Comparison of ENCODE assay signal across 8 cellular contexts in the genomic region with DNA sequence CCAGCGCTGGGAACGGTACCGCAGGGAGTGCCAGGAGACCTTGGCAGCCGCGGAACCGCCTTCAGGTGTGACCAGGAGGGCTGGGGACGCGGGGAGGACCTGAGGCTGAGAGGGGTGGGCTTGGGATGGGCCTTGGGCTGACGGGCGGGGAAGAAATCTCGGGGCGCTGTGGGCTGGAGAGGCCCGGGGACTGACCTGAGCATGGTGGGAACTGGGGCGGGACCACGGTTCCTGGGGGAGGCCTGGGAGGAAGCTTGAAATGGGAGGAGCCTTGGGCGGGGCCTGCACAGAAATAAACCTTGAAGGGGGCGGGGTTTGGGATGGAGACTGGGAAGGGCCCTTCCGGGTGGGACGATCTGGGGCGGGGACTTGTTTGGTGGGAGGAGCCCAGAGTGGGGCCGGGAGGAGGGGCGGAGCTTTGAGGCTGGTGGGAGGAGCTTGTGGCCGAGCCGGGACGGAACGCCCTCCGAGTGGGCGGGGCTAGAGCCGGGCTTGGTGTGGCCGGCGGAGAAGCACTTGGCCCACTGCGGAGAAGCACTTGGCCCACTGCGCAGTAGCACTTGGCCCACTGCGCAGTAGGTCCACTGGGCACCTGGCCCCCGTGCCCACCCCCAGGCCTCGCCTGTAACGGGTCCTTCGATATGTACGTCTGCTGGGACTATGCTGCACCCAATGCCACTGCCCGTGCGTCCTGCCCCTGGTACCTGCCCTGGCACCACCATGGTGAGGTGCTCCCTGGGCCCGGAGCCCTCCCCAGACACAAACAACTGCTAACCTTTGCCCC. TPM values are rescaled to one million over a fixed set of nuclear protein-coding genes. Genes with fewer than 3 reads are reported as not detected.
DNase-seq lines count a peak whose midpoint lies in the region; ATAC-seq, FAIRE-seq and TF ChIP-seq lines count a peak whose summit lies in the region.

No MANE protein-coding gene starts in this region.

- peaks cover 38 to 97% (median 72%) of the 10 kb centered on the region in 3 donors for H3K27me3 ChIP-seq in sigmoid colon

- H3K4me3 ChIP-seq in GM08714 (ENCODE audit: low read length) (peak overlapping the region; percentile 85; the same call in 1 of the 2 replicates), HEK293 (ENCODE audit: low read depth, low read length) (no peak overlapping the region), sigmoid colon (no peak overlapping the region)

- H3K36me3 Mint-ChIP-seq in natural killer cell = no peaks in the 10 kb centered on the region

- H3K4me1 Mint-ChIP-seq in natural killer cell = peaks cover 31 to 41% of the 10 kb centered on the region in 2 donors

- DNase-seq in NCI-H526 (lab: John Stamatoyannopoulos, UW) (peak; percentile 45 to 91), fibroblast of the conjunctiva (ENCODE audit: low read depth) (peak; percentile 57), natural killer cell (peak; percentile 72), urothelium cell line (ENCODE audit: low spot score) (peak; percentile 49), sigmoid colon (no peak)
- peak; percentile 85 to 88 for DNase-seq in activated T-cell treated with anti-CD3 and anti-CD28 coated beads, Interleukin-2, amount 50 U/mL, for 48 hours

- WGBS in sigmoid colon, 2 donors = 5 to 12% methylated on average over 42 of the region's 42 CpGs

- no peaks in the 10 kb centered on the region for H3K9me3 Mint-ChIP-seq in natural killer cell

- H3K36me3 ChIP-seq in HEK293 (ENCODE audit: control insufficient read depth in 2 of 2, insufficient read depth in 1 of 2, low read length in 2 of 2) = no peaks in the 10 kb centered on the region; a peak in 1 of 3 replicates
- no peaks in the 10 kb centered on the region for H3K36me3 ChIP-seq in sigmoid colon

- H3K27me3 Mint-ChIP-seq in natural killer cell (ENCODE audit: low read depth in 2 of 2) = peaks cover 0 to 13% of the 10 kb centered on the region in 2 donors

- CTCF ChIA-PET in HEK293 (lab: Yijun Ruan, JAX) = interaction anchor here (0.6 to 4.8 kb wide), 6 partner anchors 10 to 231 kb away, joined by 3 to 31 read pairs (median 4); no protein-coding TSS in a partner anchor

- no peak for TF ChIP-seq CTCF in HEK293 (tag by site-specific recombination; IDR thresholded peaks at IDR 0.05)
- no peak for TF ChIP-seq CTCF in natural killer cell (IDR thresholded peaks at IDR 0.05)
- no peak for TF ChIP-seq CTCF in sigmoid colon (IDR thresholded peaks at IDR 0.05)

- intact Hi-C loops in natural killer cell (cut with micrococcal nuclease) = no loop called here
- intact Hi-C loops in sigmoid colon (cut with DNase I) = no loop called here

- TF ChIP-seq POLR2A in sigmoid colon (IDR thresholded peaks at IDR 0.05) = no peak

- H3K27ac Mint-ChIP-seq in natural killer cell = peak overlapping the region in 1 of 2 donors; percentile 69

- no peaks in the 10 kb centered on the region for H3K9me3 ChIP-seq in HEK293 (ENCODE audit: control insufficient read depth, insufficient read depth, low read depth, low read length)
- H3K9me3 ChIP-seq in sigmoid colon = no peaks in the 10 kb centered on the region

- no peak for FAIRE-seq in urothelium cell line (lab: Jason Lieb, UNC)

- POLR2A ChIA-PET in HEK293 (lab: Yijun Ruan, JAX) = interaction anchor here (0.6 to 1.0 kb wide), 5 partner anchors 9 to 45 kb away, joined by 3 to 6 read pairs (median 3); a partner anchor contains a TSS

- peaks cover 10% of the 10 kb centered on the region for H3K4me1 ChIP-seq in HEK293 (ENCODE audit: control insufficient read depth, insufficient read depth, low read length)
- peaks cover 0 to 27% (median 17%) of the 10 kb centered on the region in 4 donors for H3K4me1 ChIP-seq in sigmoid colon

- TF ChIP-seq EP300 in sigmoid colon (IDR thresholded peaks at IDR 0.05) = no peak

- peak; percentile 30 to 52 (median 45) for ATAC-seq in natural killer cell

- H3K27ac ChIP-seq in HEK293 (ENCODE audit: extremely low read depth, low read depth, low read length) (no peak overlapping the region), sigmoid colon (no peak overlapping the region)

- peak overlapping the region; percentile 88 for H3K4me3 Mint-ChIP-seq in natural killer cell

TF ChIP-seq in HEK293, 187 proteins besides CTCF, POLR2A, EP300 and RAD21 (continues in another document):
- TF ChIP-seq ZNF292 (tag by site-specific recombination; IDR thresholded peaks at IDR 0.05; ENCODE audit: borderline replicate concordance, low read depth) (no peak), ZNF324 (tag by site-specific recombination; IDR thresholded peaks at IDR 0.05) (no peak), KLF16 (tag by site-specific recombination; IDR thresholded peaks at IDR 0.05) (no peak), ZNF830 (tag by site-specific recombination; IDR thresholded peaks at IDR 0.05; ENCODE audit: low read depth) (no peak), ZNF48 (tag by site-specific recombination; IDR thresholded peaks at IDR 0.05) (no peak), ZFHX2 (tag by site-specific recombination; conservative IDR thresholded peaks at IDR 0.05) (no peak), ZNF2 (tag by site-specific recombination; IDR thresholded peaks at IDR 0.05) (no peak), ZNF23 (tag by site-specific recombination; IDR thresholded peaks at IDR 0.05; ENCODE audit: borderline replicate concordance) (no peak), ZNF366 (tag by site-specific recombination; conservative IDR thresholded peaks at IDR 0.05) (no peak), ZNF621 (tag by site-specific recombination; IDR thresholded peaks at IDR 0.05) (no peak), ZNF214 (tag by site-specific recombination; IDR thresholded peaks at IDR 0.05; ENCODE audit: borderline replicate concordance) (no peak)
- TF ChIP-seq, protein P1, sequence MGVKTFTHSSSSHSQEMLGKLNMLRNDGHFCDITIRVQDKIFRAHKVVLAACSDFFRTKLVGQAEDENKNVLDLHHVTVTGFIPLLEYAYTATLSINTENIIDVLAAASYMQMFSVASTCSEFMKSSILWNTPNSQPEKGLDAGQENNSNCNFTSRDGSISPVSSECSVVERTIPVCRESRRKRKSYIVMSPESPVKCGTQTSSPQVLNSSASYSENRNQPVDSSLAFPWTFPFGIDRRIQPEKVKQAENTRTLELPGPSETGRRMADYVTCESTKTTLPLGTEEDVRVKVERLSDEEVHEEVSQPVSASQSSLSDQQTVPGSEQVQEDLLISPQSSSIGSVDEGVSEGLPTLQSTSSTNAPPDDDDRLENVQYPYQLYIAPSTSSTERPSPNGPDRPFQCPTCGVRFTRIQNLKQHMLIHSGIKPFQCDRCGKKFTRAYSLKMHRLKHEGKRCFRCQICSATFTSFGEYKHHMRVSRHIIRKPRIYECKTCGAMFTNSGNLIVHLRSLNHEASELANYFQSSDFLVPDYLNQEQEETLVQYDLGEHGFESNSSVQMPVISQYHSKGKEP (tag by site-specific recombination; IDR thresholded peaks at IDR 0.05) = no peak
- TF ChIP-seq, protein P2, sequence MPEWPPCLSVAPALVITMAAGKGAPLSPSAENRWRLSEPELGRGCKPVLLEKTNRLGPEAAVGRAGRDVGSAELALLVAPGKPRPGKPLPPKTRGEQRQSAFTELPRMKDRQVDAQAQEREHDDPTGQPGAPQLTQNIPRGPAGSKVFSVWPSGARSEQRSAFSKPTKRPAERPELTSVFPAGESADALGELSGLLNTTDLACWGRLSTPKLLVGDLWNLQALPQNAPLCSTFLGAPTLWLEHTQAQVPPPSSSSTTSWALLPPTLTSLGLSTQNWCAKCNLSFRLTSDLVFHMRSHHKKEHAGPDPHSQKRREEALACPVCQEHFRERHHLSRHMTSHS (tag by site-specific recombination; IDR thresholded peaks at IDR 0.05) = no peak
- TF ChIP-seq, protein P3, sequence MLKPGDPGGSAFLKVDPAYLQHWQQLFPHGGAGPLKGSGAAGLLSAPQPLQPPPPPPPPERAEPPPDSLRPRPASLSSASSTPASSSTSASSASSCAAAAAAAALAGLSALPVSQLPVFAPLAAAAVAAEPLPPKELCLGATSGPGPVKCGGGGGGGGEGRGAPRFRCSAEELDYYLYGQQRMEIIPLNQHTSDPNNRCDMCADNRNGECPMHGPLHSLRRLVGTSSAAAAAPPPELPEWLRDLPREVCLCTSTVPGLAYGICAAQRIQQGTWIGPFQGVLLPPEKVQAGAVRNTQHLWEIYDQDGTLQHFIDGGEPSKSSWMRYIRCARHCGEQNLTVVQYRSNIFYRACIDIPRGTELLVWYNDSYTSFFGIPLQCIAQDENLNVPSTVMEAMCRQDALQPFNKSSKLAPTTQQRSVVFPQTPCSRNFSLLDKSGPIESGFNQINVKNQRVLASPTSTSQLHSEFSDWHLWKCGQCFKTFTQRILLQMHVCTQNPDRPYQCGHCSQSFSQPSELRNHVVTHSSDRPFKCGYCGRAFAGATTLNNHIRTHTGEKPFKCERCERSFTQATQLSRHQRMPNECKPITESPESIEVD (tag by site-specific recombination; IDR thresholded peaks at IDR 0.05) = no peak
- TF ChIP-seq, protein P4, sequence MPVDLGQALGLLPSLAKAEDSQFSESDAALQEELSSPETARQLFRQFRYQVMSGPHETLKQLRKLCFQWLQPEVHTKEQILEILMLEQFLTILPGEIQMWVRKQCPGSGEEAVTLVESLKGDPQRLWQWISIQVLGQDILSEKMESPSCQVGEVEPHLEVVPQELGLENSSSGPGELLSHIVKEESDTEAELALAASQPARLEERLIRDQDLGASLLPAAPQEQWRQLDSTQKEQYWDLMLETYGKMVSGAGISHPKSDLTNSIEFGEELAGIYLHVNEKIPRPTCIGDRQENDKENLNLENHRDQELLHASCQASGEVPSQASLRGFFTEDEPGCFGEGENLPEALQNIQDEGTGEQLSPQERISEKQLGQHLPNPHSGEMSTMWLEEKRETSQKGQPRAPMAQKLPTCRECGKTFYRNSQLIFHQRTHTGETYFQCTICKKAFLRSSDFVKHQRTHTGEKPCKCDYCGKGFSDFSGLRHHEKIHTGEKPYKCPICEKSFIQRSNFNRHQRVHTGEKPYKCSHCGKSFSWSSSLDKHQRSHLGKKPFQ (tag by site-specific recombination; IDR thresholded peaks at IDR 0.05) = peak; percentile 80

RNA-seq across cellular contexts. Expression of a gene that starts 2.8 kb away (rescaled TPM):
- total RNA-seq in natural killer cell (10 to 100 TPM; 20.7 to 24.5 (median 21.5) TPM), sigmoid colon (not detected)
- 10 to 100 TPM in 1 of 3 donors, 1 to 10 TPM in 1, under 1 TPM in 1; 0.69 to 11.8 (median 3.6) TPM for polyA plus RNA-seq in sigmoid colon

RNA-seq across cellular contexts. Expression of a gene that starts 20.9 kb away (rescaled TPM):
- total RNA-seq in natural killer cell (100 to 1,000 TPM; 212 to 252 (median 241) TPM), sigmoid colon (100 to 1,000 TPM; 145 to 261 (median 242) TPM)
- polyA plus RNA-seq in sigmoid colon = 100 to 1,000 TPM; 271 to 423 (median 382) TPM

RNA-seq across cellular contexts. Expression of a gene that starts 21.6 kb away (rescaled TPM):
- total RNA-seq in natural killer cell (10 to 100 TPM in 2 of 3 donors, 1 to 10 TPM in 1; 8.7 to 11.5 (median 10.0) TPM), sigmoid colon (1 to 10 TPM; 2.1 to 4.7 (median 3.4) TPM)
- polyA plus RNA-seq in sigmoid colon = 1 to 10 TPM; 1.2 to 7.6 (median 1.6) TPM

RNA-seq across cellular contexts. Expression of a gene that starts 31.7 kb away (rescaled TPM):
- total RNA-seq in natural killer cell = 100 to 1,000 TPM; 112 to 136 (median 117) TPM
- 10 to 100 TPM; 10.4 to 34.6 (median 14.7) TPM for total RNA-seq in sigmoid colon
- polyA plus RNA-seq in sigmoid colon = 10 to 100 TPM; 40.2 to 75.6 (median 40.5) TPM

RNA-seq across cellular contexts. Expression of a gene that starts 59.8 kb away (rescaled TPM):
- total RNA-seq in natural killer cell (10 to 100 TPM; 24.8 to 35.7 (median 31.1) TPM), sigmoid colon (1 to 10 TPM; 7.1 to 9.7 (median 8.8) TPM)
- polyA plus RNA-seq in sigmoid colon = 10 to 100 TPM in 2 of 3 donors, 1 to 10 TPM in 1; 9.5 to 16.5 (median 10.8) TPM

Comparison
In these comparisons a context has a peak if more than half of its experiments do, and no peak if none do; other contexts are left out.
1. RNA of a gene that starts 2.8 kb away (total RNA-seq): 20.7 to 24.5 TPM in natural killer cell; not detected in sigmoid colon; every median in the first group is over 10 times any median in the second.